ENCODE assay signal across 1 cellular context in genomic region chr15:62572797-62573196, GRCh38.
TF ChIP-seq lines count a peak whose summit lies in the region.

No MANE protein-coding gene starts in this region.

TF ChIP-seq in GM23338, 12 proteins besides CTCF, POLR2A, EP300 and RAD21 (continued from another document):
- TF ChIP-seq ZNF462 (CRISPR knock-in tag; IDR thresholded peaks at IDR 0.05) (no peak), CREB1 (CRISPR knock-in tag; IDR thresholded peaks at IDR 0.05; ENCODE audit: low read depth) (no peak), ETS1 (IDR thresholded peaks at IDR 0.05) (no peak), NANOG (IDR thresholded peaks at IDR 0.05; ENCODE audit: borderline replicate concordance) (no peak), JUNB (IDR thresholded peaks at IDR 0.05; ENCODE audit: unreplicated experiment) (no peak), STAT1 (IDR thresholded peaks at IDR 0.05; ENCODE audit: unreplicated experiment) (no peak), POLR2AphosphoS5 (IDR thresholded peaks at IDR 0.05; ENCODE audit: low read depth) (no peak), ZNF114 (CRISPR knock-in tag; IDR thresholded peaks at IDR 0.05) (no peak), REST (IDR thresholded peaks at IDR 0.05; ENCODE audit: unreplicated experiment) (no peak), ZNF331 (CRISPR knock-in tag; IDR thresholded peaks at IDR 0.05; ENCODE audit: low read depth) (no peak)
